Comparison of ENCODE assay signal across 1 cellular context in the genomic region with DNA sequence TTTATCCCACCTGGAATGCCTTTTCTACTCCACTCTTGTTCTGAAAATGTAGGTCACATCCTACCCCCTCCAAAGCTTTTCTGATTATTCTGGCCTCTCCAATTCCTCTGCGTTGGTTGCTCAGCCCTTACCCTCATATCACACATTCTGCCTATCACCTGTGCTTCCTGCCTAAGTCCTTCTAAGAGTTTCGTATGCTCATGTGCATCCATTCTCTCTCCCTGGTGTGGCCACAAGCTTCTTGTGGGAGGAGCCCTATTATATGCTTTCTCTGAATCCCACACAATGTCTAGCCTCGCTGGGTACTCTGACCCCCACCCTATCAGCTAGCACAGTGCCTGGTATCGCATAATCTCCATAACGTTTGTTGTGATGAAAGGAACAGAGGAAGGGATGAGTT.
TF ChIP-seq lines count a peak whose summit lies in the region.

No MANE protein-coding gene starts in this region.

TF ChIP-seq in GM23338, 12 proteins besides CTCF, POLR2A, EP300 and RAD21 (continued from another document):
- TF ChIP-seq ETS1 (IDR thresholded peaks at IDR 0.05) (no peak), CREB1 (CRISPR knock-in tag; IDR thresholded peaks at IDR 0.05; ENCODE audit: low read depth) (no peak), POLR2AphosphoS5 (IDR thresholded peaks at IDR 0.05; ENCODE audit: low read depth) (no peak), STAT1 (IDR thresholded peaks at IDR 0.05; ENCODE audit: unreplicated experiment) (no peak), ZNF462 (CRISPR knock-in tag; IDR thresholded peaks at IDR 0.05) (no peak)
- TF ChIP-seq, protein P1, sequence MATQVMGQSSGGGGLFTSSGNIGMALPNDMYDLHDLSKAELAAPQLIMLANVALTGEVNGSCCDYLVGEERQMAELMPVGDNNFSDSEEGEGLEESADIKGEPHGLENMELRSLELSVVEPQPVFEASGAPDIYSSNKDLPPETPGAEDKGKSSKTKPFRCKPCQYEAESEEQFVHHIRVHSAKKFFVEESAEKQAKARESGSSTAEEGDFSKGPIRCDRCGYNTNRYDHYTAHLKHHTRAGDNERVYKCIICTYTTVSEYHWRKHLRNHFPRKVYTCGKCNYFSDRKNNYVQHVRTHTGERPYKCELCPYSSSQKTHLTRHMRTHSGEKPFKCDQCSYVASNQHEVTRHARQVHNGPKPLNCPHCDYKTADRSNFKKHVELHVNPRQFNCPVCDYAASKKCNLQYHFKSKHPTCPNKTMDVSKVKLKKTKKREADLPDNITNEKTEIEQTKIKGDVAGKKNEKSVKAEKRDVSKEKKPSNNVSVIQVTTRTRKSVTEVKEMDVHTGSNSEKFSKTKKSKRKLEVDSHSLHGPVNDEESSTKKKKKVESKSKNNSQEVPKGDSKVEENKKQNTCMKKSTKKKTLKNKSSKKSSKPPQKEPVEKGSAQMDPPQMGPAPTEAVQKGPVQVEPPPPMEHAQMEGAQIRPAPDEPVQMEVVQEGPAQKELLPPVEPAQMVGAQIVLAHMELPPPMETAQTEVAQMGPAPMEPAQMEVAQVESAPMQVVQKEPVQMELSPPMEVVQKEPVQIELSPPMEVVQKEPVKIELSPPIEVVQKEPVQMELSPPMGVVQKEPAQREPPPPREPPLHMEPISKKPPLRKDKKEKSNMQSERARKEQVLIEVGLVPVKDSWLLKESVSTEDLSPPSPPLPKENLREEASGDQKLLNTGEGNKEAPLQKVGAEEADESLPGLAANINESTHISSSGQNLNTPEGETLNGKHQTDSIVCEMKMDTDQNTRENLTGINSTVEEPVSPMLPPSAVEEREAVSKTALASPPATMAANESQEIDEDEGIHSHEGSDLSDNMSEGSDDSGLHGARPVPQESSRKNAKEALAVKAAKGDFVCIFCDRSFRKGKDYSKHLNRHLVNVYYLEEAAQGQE (IDR thresholded peaks at IDR 0.05; ENCODE audit: unreplicated experiment), result no peak
